In the genomic region with DNA sequence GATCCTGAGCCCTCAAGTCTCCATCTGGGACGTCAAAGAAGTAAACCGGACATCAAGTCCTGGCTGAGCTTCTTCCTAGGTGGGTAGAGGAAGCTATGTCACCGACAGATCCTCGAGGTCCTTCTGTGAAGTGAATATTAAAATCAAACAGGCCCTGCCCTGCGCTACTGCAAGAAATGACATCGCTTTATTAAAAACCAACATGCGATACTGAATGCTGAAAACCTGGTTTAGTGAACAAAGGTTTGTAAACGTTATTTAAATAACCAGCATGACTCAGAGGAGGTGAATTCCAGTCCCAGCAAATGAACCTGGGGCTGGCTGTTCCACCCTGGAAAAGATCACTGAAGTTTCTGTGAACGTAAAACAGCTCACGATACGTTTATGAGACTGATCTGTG, we compare ENCODE assay signal across 8 cellular contexts. TPM values are rescaled to one million over a fixed set of nuclear protein-coding genes. Genes with fewer than 3 reads are reported as not detected.
DNase-seq lines count a peak whose midpoint lies in the region; ATAC-seq and TF ChIP-seq lines count a peak whose summit lies in the region.

No MANE protein-coding gene starts in this region.

- peaks cover 7% of the 10 kb centered on the region; the same call in 1 of the 2 replicates for H4K20me1 ChIP-seq in DND-41 (ENCODE audit: insufficient read depth, low read length)

- H3K27me3 ChIP-seq in DND-41 (ENCODE audit: insufficient read depth, low read length, poor library complexity): no peaks in the 10 kb centered on the region
- H3K27me3 ChIP-seq in iPS-18a (ENCODE audit: control insufficient read depth, insufficient read depth, low read length): no peaks in the 10 kb centered on the region
- no peaks in the 10 kb centered on the region for H3K27me3 ChIP-seq in spleen (replicated peaks in 1 of 7)

- no peak for DNase-seq in DND-41
- DNase-seq in activated T-helper 2 cell treated with anti-CD3 and anti-CD28 coated beads, Interferon-gamma antibody, Interleukin-2, Interleukin-4, amounts not matched to agents 10 μg/mL and 5 μg/mL and 100 μg/mL, durations not matched to agents 14 hours and 24 hours and 36 hours (ENCODE audit: low spot score): no peak
- no peak for DNase-seq in spleen
- no peak for DNase-seq in NCI-H1436 treated with DMSO at 0.1 percent for 48 hours (lab: John Stamatoyannopoulos, UW)
- no peak for DNase-seq in GM10248 (ENCODE audit: extremely low spot score)
- DNase-seq in SHP77 (lab: John Stamatoyannopoulos, UW): no peak

- 1 to 4% (median 3%) methylated on average over 11 of the region's 11 CpGs for WGBS in spleen, 5 donors

- no peaks in the 10 kb centered on the region for H3K9me3 Mint-ChIP-seq in activated T-helper 2 cell treated with anti-CD3 and anti-CD28 coated beads, Interferon-gamma antibody, Interleukin-2, Interleukin-4, amounts not matched to agents 10 μg/mL and 5 μg/mL and 100 μg/mL, durations not matched to agents 14 hours and 24 hours and 36 hours

- H2AFZ ChIP-seq in DND-41 (ENCODE audit: low read depth, low read length): peak overlapping the region; percentile 70

- peak overlapping the region; percentile 90 for H3K4me2 ChIP-seq in DND-41 (ENCODE audit: insufficient read depth, low read length)

- H3K79me2 ChIP-seq in DND-41 (ENCODE audit: insufficient read depth, low read length): peaks cover 40% of the 10 kb centered on the region

- CTCF ChIA-PET in GM10248 (lab: Yijun Ruan, JAX): interaction anchor here (1.2 to 2.8 kb wide), 11 partner anchors 10 to 64 kb away, joined by 3 to 12 read pairs (median 5); partner anchors contain the start of gene FBXO7

- H3K27me3 Mint-ChIP-seq in activated T-helper 2 cell treated with anti-CD3 and anti-CD28 coated beads, Interferon-gamma antibody, Interleukin-2, Interleukin-4, amounts not matched to agents 10 μg/mL and 5 μg/mL and 100 μg/mL, durations not matched to agents 14 hours and 24 hours and 36 hours (ENCODE audit: low read depth): no peaks in the 10 kb centered on the region

- peak overlapping the region; percentile 98 for H3K4me3 Mint-ChIP-seq in activated T-helper 2 cell treated with anti-CD3 and anti-CD28 coated beads, Interferon-gamma antibody, Interleukin-2, Interleukin-4, amounts not matched to agents 10 μg/mL and 5 μg/mL and 100 μg/mL, durations not matched to agents 14 hours and 24 hours and 36 hours (ENCODE audit: low read depth)

- no peak for TF ChIP-seq CTCF in DND-41 (IDR thresholded peaks at IDR 0.05; ENCODE audit: borderline replicate concordance, extremely low read depth, low read length, poor library complexity, severe bottlenecking)
- TF ChIP-seq CTCF in spleen (IDR thresholded peaks at IDR 0.05 in 8 of 11, conservative IDR thresholded peaks at IDR 0.05 in 3 of 11): no peak
- TF ChIP-seq CTCF in GM10248 (IDR thresholded peaks at IDR 0.05; ENCODE audit: control extremely low read depth, extremely low read depth, low read depth, missing control alignments): no peak

- POLR2A ChIA-PET in GM10248 (lab: Yijun Ruan, JAX): interaction anchor here (0.6 kb wide), 1 partner anchor 19 kb away, joined by 9 read pairs; no protein-coding TSS in a partner anchor

- H3K9ac ChIP-seq in DND-41 (ENCODE audit: low read depth, low read length): peak overlapping the region; percentile 83
- H3K9ac ChIP-seq in iPS-18a (ENCODE audit: low read length): peak overlapping the region; percentile 84

- H3K36me3 Mint-ChIP-seq in activated T-helper 2 cell treated with anti-CD3 and anti-CD28 coated beads, Interferon-gamma antibody, Interleukin-2, Interleukin-4, amounts not matched to agents 10 μg/mL and 5 μg/mL and 100 μg/mL, durations not matched to agents 14 hours and 24 hours and 36 hours (ENCODE audit: low read depth): peaks cover 43% of the 10 kb centered on the region

- H3K9me3 ChIP-seq in DND-41 (ENCODE audit: insufficient read depth, low read length, severe bottlenecking) (no peaks in the 10 kb centered on the region), iPS-18a (ENCODE audit: control insufficient read depth, low read depth, low read length) (no peaks in the 10 kb centered on the region), spleen (no peaks in the 10 kb centered on the region)

- intact Hi-C loops in activated T-helper 2 cell treated with anti-CD3 and anti-CD28 coated beads, Interferon-gamma antibody, Interleukin-2, Interleukin-4, amounts not matched to agents 10 μg/mL and 5 μg/mL and 100 μg/mL, durations not matched to agents 14 hours and 24 hours and 36 hours (cut with micrococcal nuclease): no loop called here
- intact Hi-C loops in spleen (cut with DNase I; ENCODE audit: low total_unique reads): no loop called here

- H3K27ac Mint-ChIP-seq in activated T-helper 2 cell treated with anti-CD3 and anti-CD28 coated beads, Interferon-gamma antibody, Interleukin-2, Interleukin-4, amounts not matched to agents 10 μg/mL and 5 μg/mL and 100 μg/mL, durations not matched to agents 14 hours and 24 hours and 36 hours: peak overlapping the region; percentile 97

- peak overlapping the region; percentile 88 to 96 for H3K4me3 ChIP-seq in DND-41 (ENCODE audit: low read depth in 1 of 2, low read length in 2 of 2)
- H3K4me3 ChIP-seq in iPS-18a (ENCODE audit: low read length): peak overlapping the region; percentile 94
- peak overlapping the region; percentile 56 to 99 (median 91) for H3K4me3 ChIP-seq in spleen

- H3K27ac ChIP-seq in DND-41 (ENCODE audit: low read length) (peak overlapping the region; percentile 77), iPS-18a (ENCODE audit: low read length) (peak overlapping the region; percentile 22), spleen (peak overlapping the region in 6 of 8 donors; percentile 78 to 88 (median 81))

- H3K4me1 Mint-ChIP-seq in activated T-helper 2 cell treated with anti-CD3 and anti-CD28 coated beads, Interferon-gamma antibody, Interleukin-2, Interleukin-4, amounts not matched to agents 10 μg/mL and 5 μg/mL and 100 μg/mL, durations not matched to agents 14 hours and 24 hours and 36 hours (ENCODE audit: low read depth): peaks cover 53% of the 10 kb centered on the region

- peak; percentile 20; the same call in 1 of the 3 replicates for ATAC-seq in DND-41 (ENCODE audit: insufficient read depth, low read depth)
- peak; percentile 15 for ATAC-seq in HG03439 (IDR thresholded peaks at IDR 0.05; ENCODE audit: unreplicated experiment)

- peaks cover 32% of the 10 kb centered on the region for H3K4me1 ChIP-seq in DND-41 (ENCODE audit: insufficient read depth, low read length)
- peaks cover 3% of the 10 kb centered on the region for H3K4me1 ChIP-seq in iPS-18a (ENCODE audit: control insufficient read depth, low read depth, low read length)
- peaks cover 16 to 64% (median 58%) of the 10 kb centered on the region in 6 donors for H3K4me1 ChIP-seq in spleen

- no peak for TF ChIP-seq POLR2A in spleen (IDR thresholded peaks at IDR 0.05)

- H3K36me3 ChIP-seq in DND-41 (ENCODE audit: insufficient read depth, low read length): peaks cover 30% of the 10 kb centered on the region
- peaks cover 26% of the 10 kb centered on the region for H3K36me3 ChIP-seq in iPS-18a (ENCODE audit: control insufficient read depth, low read depth, low read length)
- peaks cover 0 to 33% (median 20%) of the 10 kb centered on the region in 6 donors for H3K36me3 ChIP-seq in spleen

RNA-seq across cellular contexts. Expression of gene RTCB, which starts 0.7 kb away (rescaled TPM):
- 97.5 and 102 TPM in 2 replicates for total RNA-seq in activated T-helper 2 cell treated with anti-CD3 and anti-CD28 coated beads, Interferon-gamma antibody, Interleukin-2, Interleukin-4, amounts not matched to agents 10 μg/mL and 5 μg/mL and 100 μg/mL, durations not matched to agents 14 hours and 24 hours and 36 hours
- total RNA-seq in spleen: 10 to 100 TPM; 58.5 to 75.9 (median 62.4) TPM
- 10 to 100 TPM; 33.8 to 54.2 (median 35.0) TPM for polyA plus RNA-seq in spleen

RNA-seq across cellular contexts. Expression of gene BPIFC, which starts 52.9 kb away (rescaled TPM):
- total RNA-seq in activated T-helper 2 cell treated with anti-CD3 and anti-CD28 coated beads, Interferon-gamma antibody, Interleukin-2, Interleukin-4, amounts not matched to agents 10 μg/mL and 5 μg/mL and 100 μg/mL, durations not matched to agents 14 hours and 24 hours and 36 hours: not detected in 2 replicates
- total RNA-seq in spleen: not detected
- not detected for polyA plus RNA-seq in spleen

RNA-seq across cellular contexts. Expression of gene RFPL3, which starts 53.7 kb away (rescaled TPM):
- not detected in 2 replicates for total RNA-seq in activated T-helper 2 cell treated with anti-CD3 and anti-CD28 coated beads, Interferon-gamma antibody, Interleukin-2, Interleukin-4, amounts not matched to agents 10 μg/mL and 5 μg/mL and 100 μg/mL, durations not matched to agents 14 hours and 24 hours and 36 hours
- total RNA-seq in spleen: not detected
- under 1 TPM in 1 of 3 donors, not detected in 2; 0.06 TPM for polyA plus RNA-seq in spleen

Comparison
In these comparisons a context has a peak if more than half of its experiments do, and no peak if none do; other contexts are left out.
1. H3K27ac ChIP-seq: peak in every context shown above with its lines; median percentile 81 in spleen; 77 in DND-41; 22 in iPS-18a.